9 cellular contexts compared by ENCODE assay signal in genomic region chr1:92968138-92969032, GRCh38. TPM values are rescaled to one million over a fixed set of nuclear protein-coding genes. Genes with fewer than 3 reads are reported as not detected.
A peak's percentile ranks its signal among the peaks of the same experiment; 100 is the strongest.
DNase-seq lines count a peak whose midpoint lies in the region; ATAC-seq and TF ChIP-seq lines count a peak whose summit lies in the region.
"Had no signal": no experiment of that assay in that cellular context is flagged by ENCODE, and none has a peak within 500 bp of the region (broad histone marks: within the 10 kb centered on the region; RNA-seq: fewer than 3 reads in every experiment).

No MANE protein-coding gene starts in this region.

- H3K4me3 Mint-ChIP-seq in brain = no peak overlapping the region
- no peak overlapping the region for H3K4me3 Mint-ChIP-seq in osteocyte (ENCODE audit: unreplicated experiment)
- H3K4me3 Mint-ChIP-seq: activated naive CD4-positive, alpha-beta T cell treated with anti-CD3 and anti-CD28 coated beads, Interleukin-2, amount 50 U/mL, for 24 hours had no signal

- peak; percentile 21 for DNase-seq in NCI-H2171 treated with DMSO at 0.1 percent for 48 hours (lab: John Stamatoyannopoulos, UW)
- no peak for DNase-seq in NCI-H2171 (lab: John Stamatoyannopoulos, UW)
- DNase-seq in Kasumi-1 (lab: John Stamatoyannopoulos, UW) = peak; percentile 9 to 28
- no peak for DNase-seq in osteocyte (ENCODE audit: extremely low spot score, unreplicated experiment)
- no peak for DNase-seq in stimulated activated CD4-positive, alpha-beta T cell treated with anti-CD3 and anti-CD28 coated beads, Interleukin-12 subunit alpha, Interleukin-12 subunit beta, amount 100 ng/mL, for 4 hours
- no peak for DNase-seq in cortex of kidney (lab: John Stamatoyannopoulos, UW)

- no peaks in the 10 kb centered on the region for H3K9me3 Mint-ChIP-seq in brain
- H3K9me3 Mint-ChIP-seq in osteocyte (ENCODE audit: unreplicated experiment) = no peaks in the 10 kb centered on the region
- H3K9me3 Mint-ChIP-seq: activated naive CD4-positive, alpha-beta T cell treated with anti-CD3 and anti-CD28 coated beads, Interleukin-2, amount 50 U/mL, for 24 hours had no signal

- H3K27me3 Mint-ChIP-seq in brain (peaks cover 11% of the 10 kb centered on the region), osteocyte (ENCODE audit: unreplicated experiment) (peaks cover 47% of the 10 kb centered on the region)
- H3K27me3 Mint-ChIP-seq: activated naive CD4-positive, alpha-beta T cell treated with anti-CD3 and anti-CD28 coated beads, Interleukin-2, amount 50 U/mL, for 24 hours had no signal

- peak; percentile 45 to 62 for TF ChIP-seq CTCF in brain (conservative IDR thresholded peaks at IDR 0.05)
- peak; percentile 48 for TF ChIP-seq CTCF in osteocyte (IDR thresholded peaks at IDR 0.05)

- no peaks in the 10 kb centered on the region for H3K36me3 Mint-ChIP-seq in brain
- H3K36me3 Mint-ChIP-seq in osteocyte (ENCODE audit: unreplicated experiment) = no peaks in the 10 kb centered on the region
- H3K36me3 Mint-ChIP-seq: activated naive CD4-positive, alpha-beta T cell treated with anti-CD3 and anti-CD28 coated beads, Interleukin-2, amount 50 U/mL, for 24 hours had no signal

- H3K4me1 Mint-ChIP-seq in brain (no peaks in the 10 kb centered on the region), osteocyte (ENCODE audit: unreplicated experiment) (no peaks in the 10 kb centered on the region)

- H3K27ac Mint-ChIP-seq in brain (no peak overlapping the region), osteocyte (ENCODE audit: unreplicated experiment) (no peak overlapping the region)
- H3K27ac Mint-ChIP-seq: activated naive CD4-positive, alpha-beta T cell treated with anti-CD3 and anti-CD28 coated beads, Interleukin-2, amount 50 U/mL, for 24 hours had no signal

- ATAC-seq in GM19463 (IDR thresholded peaks at IDR 0.05; ENCODE audit: unreplicated experiment) = peak; percentile 83

RNA-seq across cellular contexts. Expression of gene DIPK1A, which starts 7.1 kb away (rescaled TPM):
- 9.7 TPM for polyA plus RNA-seq in brain (ENCODE audit: insufficient read depth, low read depth, low replicate concordance)
- 6.3 and 6.7 TPM in 2 replicates for total RNA-seq in osteocyte

Comparison
In these comparisons a context has a peak if more than half of its experiments do, and no peak if none do; other contexts are left out.
1. DNase-seq: peak in NCI-H2171 treated with DMSO at 0.1 percent for 48 hours (single experiment) and Kasumi-1 (2 of 2); none in NCI-H2171 (single experiment), osteocyte (single experiment), stimulated activated CD4-positive, alpha-beta T cell treated with anti-CD3 and anti-CD28 coated beads, Interleukin-12 subunit alpha, Interleukin-12 subunit beta, amount 100 ng/mL, for 4 hours (single experiment) and cortex of kidney (single experiment).